8 cellular contexts compared by ENCODE assay signal in the genomic region with DNA sequence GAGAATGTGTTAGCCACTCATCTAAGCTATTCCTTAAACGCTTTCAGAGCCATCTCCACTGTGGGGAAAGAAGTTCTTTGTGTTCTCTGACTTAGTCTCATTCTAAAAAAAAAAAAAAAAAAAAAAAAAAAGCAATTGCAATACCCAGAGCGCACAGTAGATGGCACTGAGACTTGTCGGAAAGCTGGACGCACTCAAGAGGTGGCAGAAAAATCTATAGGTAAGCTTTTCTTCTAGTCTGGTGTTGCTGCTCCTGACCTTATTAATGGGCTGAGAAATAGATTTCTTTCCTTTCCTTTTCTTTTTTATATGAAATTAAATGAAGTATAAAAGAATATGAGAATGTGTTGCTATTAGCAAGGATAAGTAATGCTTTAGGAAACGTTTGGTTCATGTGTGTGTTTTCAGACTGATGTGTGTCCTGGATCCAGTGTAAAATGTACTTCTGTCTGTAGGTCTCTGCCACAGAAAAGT. TPM values are rescaled to one million over a fixed set of nuclear protein-coding genes. Genes with fewer than 3 reads are reported as not detected.
DNase-seq lines count a peak whose midpoint lies in the region; ATAC-seq lines count a peak whose summit lies in the region.

No MANE protein-coding gene starts in this region.

- no peaks in the 10 kb centered on the region for H3K36me3 ChIP-seq in H7 (replicated peaks; ENCODE audit: control insufficient read depth, insufficient read depth, low read length)

- no peak for ATAC-seq in HG03378 (IDR thresholded peaks at IDR 0.05; ENCODE audit: unreplicated experiment)
- no peak for ATAC-seq in HG02938 (IDR thresholded peaks at IDR 0.05; ENCODE audit: unreplicated experiment)

- no peak overlapping the region for H3K4me3 ChIP-seq in H7 (ENCODE audit: insufficient read depth, low read depth, low read length)

- peaks cover 46% of the 10 kb centered on the region for H3K27me3 ChIP-seq in H7 (ENCODE audit: control insufficient read depth, insufficient read depth, low read length)

- DNase-seq in DMS53 (lab: John Stamatoyannopoulos, UW) (peak; percentile 79), H7 (peak; percentile 75), NOMO-1 treated with DMSO at 0.1 percent for 48 hours (lab: John Stamatoyannopoulos, UW; ENCODE audit: unreplicated experiment) (peak; percentile 84), cerebellum (ENCODE audit: low spot score) (peak; percentile 40), lung microvascular endothelial cell (ENCODE audit: low read depth in 2 of 2) (peak; percentile 61), NCI-H187 treated with DMSO at 0.1 percent for 48 hours (lab: John Stamatoyannopoulos, UW) (no peak)

RNA-seq across cellular contexts. Expression of a gene that starts 4.7 kb away (rescaled TPM):
- total RNA-seq in H7 (2014; rRNA removed; shearing (Covaris generic)), result 0.07 TPM in 1 of 2 replicates, not detected in the other
- total RNA-seq in cerebellum (3.6 TPM), lung microvascular endothelial cell (not detected in 2 replicates)

RNA-seq across cellular contexts. Expression of a gene that starts 34.7 kb away (rescaled TPM):
- not detected in 2 replicates for total RNA-seq in H7 (2014; rRNA removed; shearing (Covaris generic))
- 3.0 TPM for total RNA-seq in cerebellum
- total RNA-seq in lung microvascular endothelial cell, result not detected in 2 replicates

RNA-seq across cellular contexts. Expression of a gene that starts 36.5 kb away (rescaled TPM):
- 0.03 and 0.15 TPM in 2 replicates for total RNA-seq in H7 (2014; rRNA removed; shearing (Covaris generic))
- total RNA-seq in cerebellum (0.27 TPM), lung microvascular endothelial cell (under 0.01 TPM in 1 of 2 replicates, not detected in the other)
